In the genomic region with DNA sequence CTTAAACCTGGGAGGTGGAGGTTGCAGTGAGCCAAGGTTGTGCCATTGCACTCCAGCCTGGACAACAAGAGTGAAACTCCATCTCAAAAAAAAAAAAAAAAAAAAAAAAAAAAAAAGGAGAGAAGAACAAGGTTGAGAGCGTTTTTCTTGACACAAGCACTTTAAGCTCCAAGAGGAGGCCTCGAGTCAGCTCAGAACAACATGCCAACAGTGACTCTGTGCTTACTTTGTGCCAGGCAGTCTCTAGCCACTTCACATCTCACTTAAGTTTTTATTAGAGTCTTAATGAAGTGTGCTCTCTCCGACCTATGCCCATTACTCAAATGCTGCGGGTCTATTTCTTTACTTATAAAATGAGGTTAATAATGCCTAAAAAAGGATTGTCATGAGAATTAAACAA, we compare ENCODE assay signal across 22 cellular contexts.
"Had no signal": no experiment of that assay in that cellular context is flagged by ENCODE, and none has a peak within 500 bp of the region (broad histone marks: within the 10 kb centered on the region; RNA-seq: fewer than 3 reads in every experiment).

No MANE protein-coding gene starts in this region.

- DNase-seq: activated CD4-positive, alpha-beta memory T cell treated with anti-CD3 and anti-CD28 coated beads, Interleukin-2, amount 10 ng/mL, durations not matched to agents 7 days and 5 days; activated CD4-positive, alpha-beta T cell treated with anti-CD3 and anti-CD28 coated beads for 48 hours; activated gamma-delta T cell; cerebellar nuclear complex; gastrocnemius medialis; hippocampal formation; left cardiac atrium; ovary; psoas muscle; spleen; stimulated activated CD4-positive, alpha-beta T cell treated with anti-CD3 and anti-CD28 coated beads, Interleukin-4, amount 100 ng/mL, for 1 hour; stimulated activated naive CD4-positive, alpha-beta T cell treated with Interleukin-2 at 50 U/mL for 16 hours had no signal

- H3K27me3 ChIP-seq: breast epithelium, esophagus muscularis mucosa, gastrocnemius medialis, neutrophil, ovary, right atrium auricular region, spleen had no signal

- H3K27ac ChIP-seq: breast epithelium, coronary artery, esophagus muscularis mucosa, gastrocnemius medialis, neutrophil, psoas muscle, right atrium auricular region, spleen had no signal

- ATAC-seq: activated naive CD4-positive, alpha-beta T cell treated with anti-CD3 and anti-CD28 coated beads, Interleukin-2, amount 50 U/mL, for 72 hours; gastrocnemius medialis; left cardiac atrium; psoas muscle had no signal

- H3K27me3 Mint-ChIP-seq: activated CD4-positive, alpha-beta memory T cell treated with anti-CD3 and anti-CD28 coated beads, Interleukin-2, amount 10 ng/mL, durations not matched to agents 7 days and 5 days; memory B cell had no signal

- H3K4me3 Mint-ChIP-seq: activated CD4-positive, alpha-beta memory T cell treated with anti-CD3 and anti-CD28 coated beads, Interleukin-2, amount 10 ng/mL, durations not matched to agents 7 days and 5 days; activated T-helper 1 cell treated with anti-CD3 and anti-CD28 coated beads, Interleukin-12 subunit alpha, Interleukin-12 subunit beta, Interleukin-2, Interleukin-4 antibody, amounts not matched to agents 30 ng/mL and 10 ng/mL and 1 ng/mL, durations not matched to agents 14 hours and 24 hours and 36 hours; memory B cell; nephron; T-helper 1 cell treated with Interleukin-12 subunit alpha and Interleukin-12 subunit beta and Interleukin-4 antibody, amounts not matched to agents 30 μg/mL and 1 μg/mL, for 36 hours had no signal

- H3K4me3 ChIP-seq: breast epithelium, coronary artery, esophagus muscularis mucosa, gastrocnemius medialis, ovary, psoas muscle, right atrium auricular region, spleen had no signal

- H3K36me3 ChIP-seq: ovary had no signal

- H3K27ac Mint-ChIP-seq: activated CD4-positive, alpha-beta memory T cell treated with anti-CD3 and anti-CD28 coated beads, Interleukin-2, amount 10 ng/mL, durations not matched to agents 7 days and 5 days; activated naive CD4-positive, alpha-beta T cell treated with anti-CD3 and anti-CD28 coated beads, Interleukin-2, amount 50 U/mL, for 72 hours; activated T-helper 1 cell treated with anti-CD3 and anti-CD28 coated beads, Interleukin-12 subunit alpha, Interleukin-12 subunit beta, Interleukin-2, Interleukin-4 antibody, amounts not matched to agents 30 ng/mL and 10 ng/mL and 1 ng/mL, durations not matched to agents 14 hours and 24 hours and 36 hours; memory B cell; nephron; T-helper 1 cell treated with Interleukin-12 subunit alpha and Interleukin-12 subunit beta and Interleukin-4 antibody, amounts not matched to agents 30 μg/mL and 1 μg/mL, for 36 hours had no signal

- H3K9me3 ChIP-seq: breast epithelium, esophagus muscularis mucosa, gastrocnemius medialis, neutrophil, ovary, psoas muscle, right atrium auricular region, spleen had no signal

- H3K9me3 Mint-ChIP-seq: activated CD4-positive, alpha-beta memory T cell treated with anti-CD3 and anti-CD28 coated beads, Interleukin-2, amount 10 ng/mL, durations not matched to agents 7 days and 5 days; activated naive CD4-positive, alpha-beta T cell treated with anti-CD3 and anti-CD28 coated beads, Interleukin-2, amount 50 U/mL, for 72 hours; activated T-helper 1 cell treated with anti-CD3 and anti-CD28 coated beads, Interleukin-12 subunit alpha, Interleukin-12 subunit beta, Interleukin-2, Interleukin-4 antibody, amounts not matched to agents 30 ng/mL and 10 ng/mL and 1 ng/mL, durations not matched to agents 14 hours and 24 hours and 36 hours; memory B cell; nephron; T-helper 1 cell treated with Interleukin-12 subunit alpha and Interleukin-12 subunit beta and Interleukin-4 antibody, amounts not matched to agents 30 μg/mL and 1 μg/mL, for 36 hours had no signal
